In the genomic region with DNA sequence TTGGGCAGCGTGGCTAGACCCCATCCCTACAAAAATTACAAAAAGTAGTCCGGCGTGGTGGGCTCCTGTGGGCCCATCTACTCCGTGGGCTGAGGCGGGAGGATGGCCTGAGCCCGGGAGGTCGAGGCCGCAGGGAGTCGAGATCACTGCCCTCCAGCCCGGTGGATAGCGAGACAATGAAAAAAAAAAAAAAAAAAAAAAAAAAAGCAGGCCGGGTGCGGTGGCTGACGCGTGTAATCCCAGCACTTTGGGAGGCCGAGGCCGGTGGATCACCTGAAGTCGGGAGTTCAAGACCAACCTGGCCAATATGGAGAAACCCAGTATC, we compare ENCODE assay signal across 1 cellular context.
TF ChIP-seq lines count a peak whose summit lies in the region.

No MANE protein-coding gene starts in this region.

TF ChIP-seq in HepG2, 621 proteins besides CTCF, POLR2A, EP300 and RAD21 (continued from another document):
- TF ChIP-seq, protein P1, sequence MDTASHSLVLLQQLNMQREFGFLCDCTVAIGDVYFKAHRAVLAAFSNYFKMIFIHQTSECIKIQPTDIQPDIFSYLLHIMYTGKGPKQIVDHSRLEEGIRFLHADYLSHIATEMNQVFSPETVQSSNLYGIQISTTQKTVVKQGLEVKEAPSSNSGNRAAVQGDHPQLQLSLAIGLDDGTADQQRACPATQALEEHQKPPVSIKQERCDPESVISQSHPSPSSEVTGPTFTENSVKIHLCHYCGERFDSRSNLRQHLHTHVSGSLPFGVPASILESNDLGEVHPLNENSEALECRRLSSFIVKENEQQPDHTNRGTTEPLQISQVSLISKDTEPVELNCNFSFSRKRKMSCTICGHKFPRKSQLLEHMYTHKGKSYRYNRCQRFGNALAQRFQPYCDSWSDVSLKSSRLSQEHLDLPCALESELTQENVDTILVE (CRISPR knock-in tag; IDR thresholded peaks at IDR 0.05), result no peak
- 0 out of 2 replicates have a peak, but pooled peaks have one; percentile 1 for TF ChIP-seq ZNF350 (CRISPR knock-in tag; IDR thresholded peaks at IDR 0.05; ENCODE audit: borderline replicate concordance, low read depth)
